In the genomic region with DNA sequence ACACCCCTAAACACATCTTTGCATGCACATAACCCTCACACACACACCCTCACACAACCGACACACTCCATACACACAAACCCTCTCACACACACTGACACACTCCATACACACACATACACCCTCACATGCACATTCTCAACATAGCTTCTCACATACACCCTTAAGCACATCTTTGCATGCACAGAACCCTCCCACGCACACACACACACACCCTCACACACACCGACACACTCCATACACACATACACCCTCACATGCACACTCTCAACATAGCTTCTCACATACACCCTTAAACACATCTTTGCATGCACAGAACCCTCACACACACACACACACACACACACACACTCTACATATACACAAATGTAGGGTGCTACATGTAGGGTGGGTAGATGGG, we compare ENCODE assay signal across 24 cellular contexts.
"Had no signal": no experiment of that assay in that cellular context is flagged by ENCODE, and none has a peak within 500 bp of the region (broad histone marks: within the 10 kb centered on the region; RNA-seq: fewer than 3 reads in every experiment).

No MANE protein-coding gene starts in this region.

- ATAC-seq: naive thymus-derived CD8-positive, alpha-beta T cell; natural killer cell treated with Interleukin-12 subunit alpha and Interleukin-12 subunit beta and Interleukin-15 and Interleukin-18, amount 100 ng/mL, for 72 hours; psoas muscle; right cardiac atrium; right lobe of liver; stimulated activated effector memory CD8-positive, alpha-beta T cell treated with anti-CD3 and anti-CD28 coated beads, Interleukin-12 subunit alpha, Interleukin-12 subunit beta, amount 100 ng/mL, for 72 hours; stimulated activated naive B cell treated with anti-CD40 and anti-IgM and Interleukin-4, amounts not matched to agents 10 μg/mL and 1 μg/mL and 100 μg/mL, for 72 hours; upper lobe of right lung had no signal

- H3K4me3 ChIP-seq: ovary, psoas muscle, right lobe of liver, sigmoid colon, stomach, thoracic aorta, thyroid gland, tibial nerve, upper lobe of right lung, vagina had no signal

- DNase-seq: naive B cell; naive thymus-derived CD8-positive, alpha-beta T cell; nephron progenitor cell; occipital lobe; ovary; psoas muscle; right cardiac atrium; right lobe of liver; sigmoid colon; small intestine; stimulated activated CD4-positive, alpha-beta T cell treated with anti-CD3 and anti-CD28 coated beads, Interleukin-15, amount 100 ng/mL, for 24 hours; stimulated activated CD4-positive, alpha-beta T cell treated with anti-CD3 and anti-CD28 coated beads, Interleukin-2, amount 100 ng/mL, for 24 hours; stimulated activated CD4-positive, alpha-beta T cell treated with anti-CD3 and anti-CD28 coated beads, Interleukin-2, amount 100 ng/mL, for 48 hours; stimulated activated CD4-positive, alpha-beta T cell treated with anti-CD3 and anti-CD28 coated beads, Interleukin-4, amount 100 ng/mL, for 24 hours; stimulated activated naive B cell treated with anti-CD40 and anti-IgM and Interleukin-4, amounts not matched to agents 10 μg/mL and 1 μg/mL and 100 μg/mL, for 72 hours; stimulated activated naive CD4-positive, alpha-beta T cell treated with Interleukin-2 at 50 U/mL for 16 hours; stomach; thyroid gland; upper lobe of right lung had no signal

- H3K27ac ChIP-seq: ovary, psoas muscle, right lobe of liver, sigmoid colon, stomach, thoracic aorta, thyroid gland, tibial nerve, upper lobe of right lung, vagina had no signal

- H3K27me3 ChIP-seq: ovary, right lobe of liver, sigmoid colon, thyroid gland, tibial nerve, upper lobe of right lung, vagina had no signal

- H3K9me3 ChIP-seq: ovary, psoas muscle, right lobe of liver, sigmoid colon, stomach, thoracic aorta, thyroid gland, upper lobe of right lung, vagina had no signal

- FAIRE-seq: small intestine had no signal

- H3K36me3 ChIP-seq: ovary, right lobe of liver, sigmoid colon, stomach, thoracic aorta, thyroid gland, tibial nerve, upper lobe of right lung, vagina had no signal

- H3K4me1 ChIP-seq: right lobe of liver, sigmoid colon, stomach, thyroid gland, tibial nerve, upper lobe of right lung, vagina had no signal
